In the genomic region with DNA sequence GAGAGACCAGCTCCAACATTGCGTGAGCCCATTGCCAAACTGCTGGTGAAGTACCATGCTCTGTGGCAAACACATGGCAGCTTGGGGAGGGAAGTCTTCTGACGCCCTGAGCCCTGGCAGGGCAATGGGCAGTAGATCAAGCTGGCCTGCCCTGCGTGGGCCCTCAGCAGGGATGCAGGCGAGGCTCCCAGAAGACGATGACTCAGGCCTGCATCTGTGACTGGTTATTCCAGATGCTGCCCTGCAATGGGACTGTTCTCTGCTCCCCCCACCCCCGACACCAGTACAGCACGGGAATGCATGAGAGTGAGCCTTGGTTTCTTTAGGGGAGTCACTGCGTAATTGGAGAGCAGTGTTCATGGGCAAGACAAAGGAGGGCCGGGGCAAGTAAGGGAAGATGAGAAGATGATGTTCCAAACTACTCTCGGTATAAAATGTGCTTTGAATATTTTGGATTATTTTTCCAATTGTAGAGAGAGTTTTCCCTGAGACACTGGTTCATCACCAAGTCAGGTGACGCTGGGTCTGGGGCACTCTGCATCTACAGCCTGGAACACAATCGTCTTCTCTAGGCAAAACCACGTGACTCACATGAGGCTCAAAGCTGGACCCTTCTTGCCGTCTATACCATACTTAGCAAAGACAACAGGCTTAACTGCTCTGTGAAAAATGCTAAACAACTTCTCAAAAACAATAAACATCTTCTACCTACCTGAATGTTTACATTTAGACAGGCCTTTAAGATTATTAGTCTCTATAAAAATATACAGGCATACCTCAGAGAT, we compare ENCODE assay signal across 17 cellular contexts. TPM values are rescaled to one million over a fixed set of nuclear protein-coding genes. Genes with fewer than 3 reads are reported as not detected.
DNase-seq lines count a peak whose midpoint lies in the region; ATAC-seq and TF ChIP-seq lines count a peak whose summit lies in the region.
"Had no signal": no experiment of that assay in that cellular context is flagged by ENCODE, and none has a peak within 500 bp of the region (broad histone marks: within the 10 kb centered on the region; RNA-seq: fewer than 3 reads in every experiment).

No MANE protein-coding gene starts in this region.

- no peak overlapping the region for H3K27ac Mint-ChIP-seq in WTC11
- H3K27ac Mint-ChIP-seq: stimulated activated naive CD8-positive, alpha-beta T cell treated with anti-CD3 and anti-CD28 coated beads, Interleukin-15, amount 100 ng/mL, for 72 hours had no signal

- peak overlapping the region; percentile 82 for H3K4me2 ChIP-seq in GM23248 (ENCODE audit: unreplicated experiment)

- peaks cover 20% of the 10 kb centered on the region for H3F3A ChIP-seq in GM23248 (ENCODE audit: insufficient read depth)

- H3K9ac ChIP-seq in GM23248, result no peak overlapping the region
- H3K9ac ChIP-seq: parathyroid adenoma had no signal

- peaks cover 27% of the 10 kb centered on the region for H3K4me1 ChIP-seq in GM23248 (ENCODE audit: insufficient read depth)
- H3K4me1 ChIP-seq: parathyroid adenoma had no signal

- H4K20me1 ChIP-seq in GM23248 (ENCODE audit: insufficient read depth), result no peaks in the 10 kb centered on the region

- H3K9me3 ChIP-seq in GM23248 (ENCODE audit: low read depth), result no peaks in the 10 kb centered on the region

- H3K9me3 Mint-ChIP-seq in WTC11, result no peaks in the 10 kb centered on the region
- H3K9me3 Mint-ChIP-seq: stimulated activated naive CD8-positive, alpha-beta T cell treated with anti-CD3 and anti-CD28 coated beads, Interleukin-15, amount 100 ng/mL, for 72 hours had no signal

- ATAC-seq in WTC11 (peak; percentile 48), HG03457 (IDR thresholded peaks at IDR 0.05; ENCODE audit: unreplicated experiment) (no peak), GM19467 (IDR thresholded peaks at IDR 0.05; ENCODE audit: unreplicated experiment) (no peak), GM18870 (IDR thresholded peaks at IDR 0.05; ENCODE audit: unreplicated experiment) (no peak)
- ATAC-seq: stimulated activated naive CD8-positive, alpha-beta T cell treated with anti-CD3 and anti-CD28 coated beads, Interleukin-15, amount 100 ng/mL, for 72 hours had no signal

- H3K4me3 ChIP-seq in GM23248 (no peak overlapping the region), foreskin fibroblast (ENCODE audit: low read depth in 1 of 2, low read length in 2 of 2) (no peak overlapping the region)

- in situ Hi-C loops in GM23248 (cut with MboI), result no loop called here

- no peaks in the 10 kb centered on the region for H3K36me3 Mint-ChIP-seq in WTC11

- no peaks in the 10 kb centered on the region for H3K27me3 ChIP-seq in GM23248 (replicated peaks; ENCODE audit: insufficient read depth)

- H3K4me1 Mint-ChIP-seq in WTC11, result peaks cover 11% of the 10 kb centered on the region
- H3K4me1 Mint-ChIP-seq: stimulated activated naive CD8-positive, alpha-beta T cell treated with anti-CD3 and anti-CD28 coated beads, Interleukin-15, amount 100 ng/mL, for 72 hours had no signal

- 10 to 12% methylated on average over 14 of the region's 14 CpGs for WGBS in GM23248 (ENCODE audit: low coverage in 1 of 2, low lambda C conversion rate in 2 of 2, missing lambda C conversion rate in 2 of 2), 2 experiments

- no peaks in the 10 kb centered on the region for H3K36me3 ChIP-seq in GM23248 (ENCODE audit: low read depth)

- DNase-seq in A172 (ENCODE audit: low spot score) (peak; percentile 60), GM23248 (peak; percentile 96), WTC11 (ENCODE audit: low spot score) (no peak), foreskin fibroblast (peak; percentile 93 to 95), RPMI8226 (no peak)
- DNase-seq: activated T-cell treated with anti-CD3 and anti-CD28 coated beads, Interleukin-2, amount 50 U/mL, for 48 hours; AML-193; Calu3; hippocampal formation; NCI-H2029 treated with DMSO at 0.1 percent for 48 hours; NCI-H524 treated with DMSO at 0.1 percent for 48 hours; stimulated activated naive CD8-positive, alpha-beta T cell treated with anti-CD3 and anti-CD28 coated beads, Interleukin-15, amount 100 ng/mL, for 72 hours had no signal

- no peaks in the 10 kb centered on the region for H3K9me2 ChIP-seq in GM23248 (ENCODE audit: insufficient read depth)

- TF ChIP-seq CTCF in WTC11 (IDR thresholded peaks at IDR 0.05) (no peak), foreskin fibroblast (IDR thresholded peaks at IDR 0.05; ENCODE audit: low read depth, low read length) (no peak)

- no peaks in the 10 kb centered on the region for H3K79me2 ChIP-seq in GM23248 (ENCODE audit: insufficient read depth)
- H3K79me2 ChIP-seq: parathyroid adenoma had no signal

- POLR2A ChIA-PET in WTC11 (lab: Charles Lee), result interaction anchor here (0.6 kb wide), 1 partner anchor 72 kb away, joined by 3 read pairs; no protein-coding TSS in a partner anchor

- CTCF ChIA-PET in WTC11 (lab: Charles Lee), result no interaction called here

- H2AFZ ChIP-seq in GM23248, result no peak overlapping the region
- H2AFZ ChIP-seq: parathyroid adenoma had no signal

- H3K27ac ChIP-seq in GM23248, result peak overlapping the region; percentile 42
- H3K27ac ChIP-seq: parathyroid adenoma, SK-N-MC had no signal

- no peak overlapping the region for H3K4me3 Mint-ChIP-seq in WTC11
- H3K4me3 Mint-ChIP-seq: stimulated activated naive CD8-positive, alpha-beta T cell treated with anti-CD3 and anti-CD28 coated beads, Interleukin-15, amount 100 ng/mL, for 72 hours had no signal

- H3K27me3 Mint-ChIP-seq in WTC11 (ENCODE audit: low read depth), result peaks cover 9% of the 10 kb centered on the region

TF ChIP-seq in WTC11, 78 proteins besides CTCF, POLR2A, EP300 and RAD21 (continues in another document):
- TF ChIP-seq NR2C2 (CRISPR knock-in tag; IDR thresholded peaks at IDR 0.05), result no peak
- no peak for TF ChIP-seq ZNF263 (CRISPR knock-in tag; IDR thresholded peaks at IDR 0.05; ENCODE audit: low read depth)
- TF ChIP-seq TCF7 (CRISPR knock-in tag; IDR thresholded peaks at IDR 0.05; ENCODE audit: low read depth), result no peak
- TF ChIP-seq, protein P1, sequence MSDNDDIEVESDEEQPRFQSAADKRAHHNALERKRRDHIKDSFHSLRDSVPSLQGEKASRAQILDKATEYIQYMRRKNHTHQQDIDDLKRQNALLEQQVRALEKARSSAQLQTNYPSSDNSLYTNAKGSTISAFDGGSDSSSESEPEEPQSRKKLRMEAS (CRISPR knock-in tag; IDR thresholded peaks at IDR 0.05), result no peak
- TF ChIP-seq, protein P2, sequence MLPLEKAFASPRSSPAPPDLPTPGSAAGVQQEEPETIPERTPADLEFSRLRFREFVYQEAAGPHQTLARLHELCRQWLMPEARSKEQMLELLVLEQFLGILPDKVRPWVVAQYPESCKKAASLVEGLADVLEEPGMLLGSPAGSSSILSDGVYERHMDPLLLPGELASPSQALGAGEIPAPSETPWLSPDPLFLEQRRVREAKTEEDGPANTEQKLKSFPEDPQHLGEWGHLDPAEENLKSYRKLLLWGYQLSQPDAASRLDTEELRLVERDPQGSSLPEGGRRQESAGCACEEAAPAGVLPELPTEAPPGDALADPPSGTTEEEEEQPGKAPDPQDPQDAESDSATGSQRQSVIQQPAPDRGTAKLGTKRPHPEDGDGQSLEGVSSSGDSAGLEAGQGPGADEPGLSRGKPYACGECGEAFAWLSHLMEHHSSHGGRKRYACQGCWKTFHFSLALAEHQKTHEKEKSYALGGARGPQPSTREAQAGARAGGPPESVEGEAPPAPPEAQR (CRISPR knock-in tag; IDR thresholded peaks at IDR 0.05), result no peak
- no peak for TF ChIP-seq RELA (CRISPR knock-in tag; IDR thresholded peaks at IDR 0.05; ENCODE audit: borderline replicate concordance)
- TF ChIP-seq HMGA2 (CRISPR knock-in tag; IDR thresholded peaks at IDR 0.05), result no peak
- TF ChIP-seq ZNF121 (CRISPR knock-in tag; IDR thresholded peaks at IDR 0.05), result no peak
- TF ChIP-seq, protein P3, sequence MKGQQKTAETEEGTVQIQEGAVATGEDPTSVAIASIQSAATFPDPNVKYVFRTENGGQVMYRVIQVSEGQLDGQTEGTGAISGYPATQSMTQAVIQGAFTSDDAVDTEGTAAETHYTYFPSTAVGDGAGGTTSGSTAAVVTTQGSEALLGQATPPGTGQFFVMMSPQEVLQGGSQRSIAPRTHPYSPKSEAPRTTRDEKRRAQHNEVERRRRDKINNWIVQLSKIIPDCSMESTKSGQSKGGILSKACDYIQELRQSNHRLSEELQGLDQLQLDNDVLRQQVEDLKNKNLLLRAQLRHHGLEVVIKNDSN (CRISPR knock-in tag; IDR thresholded peaks at IDR 0.05), result no peak
- TF ChIP-seq KAT7 (CRISPR knock-in tag; IDR thresholded peaks at IDR 0.05; ENCODE audit: borderline replicate concordance), result no peak
- TF ChIP-seq, protein P4, sequence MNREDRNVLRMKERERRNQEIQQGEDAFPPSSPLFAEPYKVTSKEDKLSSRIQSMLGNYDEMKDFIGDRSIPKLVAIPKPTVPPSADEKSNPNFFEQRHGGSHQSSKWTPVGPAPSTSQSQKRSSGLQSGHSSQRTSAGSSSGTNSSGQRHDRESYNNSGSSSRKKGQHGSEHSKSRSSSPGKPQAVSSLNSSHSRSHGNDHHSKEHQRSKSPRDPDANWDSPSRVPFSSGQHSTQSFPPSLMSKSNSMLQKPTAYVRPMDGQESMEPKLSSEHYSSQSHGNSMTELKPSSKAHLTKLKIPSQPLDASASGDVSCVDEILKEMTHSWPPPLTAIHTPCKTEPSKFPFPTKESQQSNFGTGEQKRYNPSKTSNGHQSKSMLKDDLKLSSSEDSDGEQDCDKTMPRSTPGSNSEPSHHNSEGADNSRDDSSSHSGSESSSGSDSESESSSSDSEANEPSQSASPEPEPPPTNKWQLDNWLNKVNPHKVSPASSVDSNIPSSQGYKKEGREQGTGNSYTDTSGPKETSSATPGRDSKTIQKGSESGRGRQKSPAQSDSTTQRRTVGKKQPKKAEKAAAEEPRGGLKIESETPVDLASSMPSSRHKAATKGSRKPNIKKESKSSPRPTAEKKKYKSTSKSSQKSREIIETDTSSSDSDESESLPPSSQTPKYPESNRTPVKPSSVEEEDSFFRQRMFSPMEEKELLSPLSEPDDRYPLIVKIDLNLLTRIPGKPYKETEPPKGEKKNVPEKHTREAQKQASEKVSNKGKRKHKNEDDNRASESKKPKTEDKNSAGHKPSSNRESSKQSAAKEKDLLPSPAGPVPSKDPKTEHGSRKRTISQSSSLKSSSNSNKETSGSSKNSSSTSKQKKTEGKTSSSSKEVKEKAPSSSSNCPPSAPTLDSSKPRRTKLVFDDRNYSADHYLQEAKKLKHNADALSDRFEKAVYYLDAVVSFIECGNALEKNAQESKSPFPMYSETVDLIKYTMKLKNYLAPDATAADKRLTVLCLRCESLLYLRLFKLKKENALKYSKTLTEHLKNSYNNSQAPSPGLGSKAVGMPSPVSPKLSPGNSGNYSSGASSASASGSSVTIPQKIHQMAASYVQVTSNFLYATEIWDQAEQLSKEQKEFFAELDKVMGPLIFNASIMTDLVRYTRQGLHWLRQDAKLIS (CRISPR knock-in tag; IDR thresholded peaks at IDR 0.05; ENCODE audit: borderline replicate concordance), result no peak
- TF ChIP-seq CREM (CRISPR knock-in tag; IDR thresholded peaks at IDR 0.05), result no peak

RNA-seq across cellular contexts. Expression of a gene that starts 9.0 kb away (rescaled TPM):
- total RNA-seq in A172 (2014; rRNA removed; shearing (Covaris generic)), result 42.9 and 43.6 TPM in 2 replicates
- 108 and 123 TPM in 2 replicates for total RNA-seq in GM23248 (2014; rRNA removed; shearing (Covaris generic))
- polyA plus RNA-seq in GM23248 (2016; fragmentation: Nextera tagmentation; extraction: Ambion mirVana), result 76.2 and 79.5 TPM in 2 replicates
- 23.4 to 26.9 TPM (median 25.4 TPM) in 3 replicates for total RNA-seq in WTC11 (2021)

Comparison
In these comparisons a context has a peak if more than half of its experiments do, and no peak if none do; other contexts are left out.
1. DNase-seq: peak in A172 (single experiment), GM23248 (single experiment) and foreskin fibroblast (2 of 2); none in WTC11 (single experiment) and RPMI8226 (single experiment).